ENCODE assay signal across 29 cellular contexts in genomic region chr13:25051065-25051464, GRCh38. TPM values are rescaled to one million over a fixed set of nuclear protein-coding genes. Genes with fewer than 3 reads are reported as not detected.
"Had no signal": no experiment of that assay in that cellular context is flagged by ENCODE, and none has a peak within 500 bp of the region (broad histone marks: within the 10 kb centered on the region; RNA-seq: fewer than 3 reads in every experiment).

No MANE protein-coding gene starts in this region.

- H3K9me3 ChIP-seq: suprapubic skin, testis, thoracic aorta, thyroid gland, upper lobe of right lung, uterus, vagina had no signal

- H3K36me3 ChIP-seq: stomach, suprapubic skin, thoracic aorta, thyroid gland, tibial artery, tibial nerve, transverse colon, upper lobe of left lung, upper lobe of right lung, uterus, vagina had no signal

- H3K27me3 ChIP-seq: testis, vagina had no signal

- H3K36me3 Mint-ChIP-seq: stimulated activated effector memory CD8-positive, alpha-beta T cell treated with anti-CD3 and anti-CD28 coated beads, Interleukin-12 subunit alpha, Interleukin-12 subunit beta, amount 100 ng/mL, for 72 hours; type B pancreatic cell had no signal

- ATAC-seq: stimulated activated effector memory CD8-positive, alpha-beta T cell treated with anti-CD3 and anti-CD28 coated beads, Interleukin-12 subunit alpha, Interleukin-12 subunit beta, amount 100 ng/mL, for 72 hours; stimulated activated memory B cell treated with anti-CD40 and anti-IgM and Interleukin-4, amounts not matched to agents 10 μg/mL and 1 μg/mL and 100 μg/mL, for 72 hours; stimulated activated naive B cell treated with anti-CD40 and anti-IgM and Interleukin-4, amounts not matched to agents 10 μg/mL and 1 μg/mL and 100 μg/mL, for 72 hours; stimulated activated naive CD8-positive, alpha-beta T cell treated with anti-CD3 and anti-CD28 coated beads, Interleukin-15, amount 100 ng/mL, for 72 hours; stimulated activated naive CD8-positive, alpha-beta T cell treated with anti-CD3 and anti-CD28 coated beads, Interleukin-15, Interleukin-2, amounts not matched to agents 100 U/mL and 50 U/mL, for 24 hours; upper lobe of right lung had no signal

- H3K27ac Mint-ChIP-seq: stimulated activated effector memory CD8-positive, alpha-beta T cell treated with anti-CD3 and anti-CD28 coated beads, Interleukin-12 subunit alpha, Interleukin-12 subunit beta, amount 100 ng/mL, for 72 hours; stimulated activated memory B cell treated with anti-CD40 and anti-IgM and Interleukin-4, amounts not matched to agents 10 μg/mL and 1 μg/mL and 100 μg/mL, for 72 hours; stimulated activated naive B cell treated with anti-CD40 and anti-IgM and Interleukin-4, amounts not matched to agents 10 μg/mL and 1 μg/mL and 100 μg/mL, for 72 hours; stimulated activated naive CD8-positive, alpha-beta T cell treated with anti-CD3 and anti-CD28 coated beads, Interleukin-15, amount 100 ng/mL, for 72 hours; stimulated activated naive CD8-positive, alpha-beta T cell treated with anti-CD3 and anti-CD28 coated beads, Interleukin-15, Interleukin-2, amounts not matched to agents 100 ng/mL and 50 ng/mL, for 24 hours; type B pancreatic cell had no signal

- H3K4me3 ChIP-seq: stomach, suprapubic skin, testis, thoracic aorta, thyroid gland, tibial artery, tibial nerve, transverse colon, upper lobe of left lung, upper lobe of right lung, uterus, vagina had no signal

- DNase-seq: stimulated activated CD4-positive, alpha-beta T cell treated with anti-CD3 and anti-CD28 coated beads, Interleukin-2, amount 100 ng/mL, for 48 hours; stimulated activated CD4-positive, alpha-beta T cell treated with anti-CD3 and anti-CD28 coated beads, Interleukin-4, amount 100 ng/mL, for 1 hour; stimulated activated CD4-positive, alpha-beta T cell treated with anti-CD3 and anti-CD28 coated beads, Interleukin-4, amount 100 ng/mL, for 24 hours; stimulated activated CD4-positive, alpha-beta T cell treated with anti-CD3 and anti-CD28 coated beads, Interleukin-4, amount 100 ng/mL, for 4 hours; stimulated activated CD8-positive, alpha-beta memory T cell treated with anti-CD3 and anti-CD28 coated beads, Interleukin-4, amount 100 ng/mL, for 48 hours; stimulated activated naive B cell treated with anti-CD40 and anti-IgM and Interleukin-4, amounts not matched to agents 10 μg/mL and 1 μg/mL and 100 μg/mL, for 72 hours; stimulated activated naive CD4-positive, alpha-beta T cell; stimulated activated naive CD4-positive, alpha-beta T cell treated with Interleukin-2 at 50 U/mL for 16 hours; stimulated activated naive CD8-positive, alpha-beta T cell treated with anti-CD3 and anti-CD28 coated beads, Interleukin-15, amount 100 ng/mL, for 72 hours; stimulated activated naive CD8-positive, alpha-beta T cell treated with anti-CD3 and anti-CD28 coated beads, Interleukin-15, Interleukin-2, amounts not matched to agents 100 U/mL and 50 U/mL, for 24 hours; stomach; substantia nigra; testis; thyroid gland; tibial artery; transverse colon; trophoblast cell; upper lobe of left lung; upper lobe of right lung; uterus had no signal

- H3K4me3 Mint-ChIP-seq: stimulated activated effector memory CD8-positive, alpha-beta T cell treated with anti-CD3 and anti-CD28 coated beads, Interleukin-12 subunit alpha, Interleukin-12 subunit beta, amount 100 ng/mL, for 72 hours; stimulated activated memory B cell treated with anti-CD40 and anti-IgM and Interleukin-4, amounts not matched to agents 10 μg/mL and 1 μg/mL and 100 μg/mL, for 72 hours; stimulated activated naive B cell treated with anti-CD40 and anti-IgM and Interleukin-4, amounts not matched to agents 10 μg/mL and 1 μg/mL and 100 μg/mL, for 72 hours; stimulated activated naive CD8-positive, alpha-beta T cell treated with anti-CD3 and anti-CD28 coated beads, Interleukin-15, amount 100 ng/mL, for 72 hours; stimulated activated naive CD8-positive, alpha-beta T cell treated with anti-CD3 and anti-CD28 coated beads, Interleukin-15, Interleukin-2, amounts not matched to agents 100 ng/mL and 50 ng/mL, for 24 hours; type B pancreatic cell had no signal

- H3K4me1 Mint-ChIP-seq: stimulated activated effector memory CD8-positive, alpha-beta T cell treated with anti-CD3 and anti-CD28 coated beads, Interleukin-12 subunit alpha, Interleukin-12 subunit beta, amount 100 ng/mL, for 72 hours; stimulated activated naive CD8-positive, alpha-beta T cell treated with anti-CD3 and anti-CD28 coated beads, Interleukin-15, amount 100 ng/mL, for 72 hours had no signal

- H3K27ac ChIP-seq: stomach, suprapubic skin, testis, thoracic aorta, thyroid gland, tibial artery, tibial nerve, transverse colon, upper lobe of left lung, upper lobe of right lung, uterus, vagina had no signal

- H3K4me1 ChIP-seq: transverse colon, upper lobe of right lung, uterus, vagina had no signal

- FAIRE-seq: urothelium cell line had no signal

RNA-seq across cellular contexts. Expression of gene PABPC3, which starts 44.9 kb away (rescaled TPM):
- total RNA-seq: thoracic aorta, vagina had no signal
